8 cellular contexts compared by ENCODE assay signal in the genomic region with DNA sequence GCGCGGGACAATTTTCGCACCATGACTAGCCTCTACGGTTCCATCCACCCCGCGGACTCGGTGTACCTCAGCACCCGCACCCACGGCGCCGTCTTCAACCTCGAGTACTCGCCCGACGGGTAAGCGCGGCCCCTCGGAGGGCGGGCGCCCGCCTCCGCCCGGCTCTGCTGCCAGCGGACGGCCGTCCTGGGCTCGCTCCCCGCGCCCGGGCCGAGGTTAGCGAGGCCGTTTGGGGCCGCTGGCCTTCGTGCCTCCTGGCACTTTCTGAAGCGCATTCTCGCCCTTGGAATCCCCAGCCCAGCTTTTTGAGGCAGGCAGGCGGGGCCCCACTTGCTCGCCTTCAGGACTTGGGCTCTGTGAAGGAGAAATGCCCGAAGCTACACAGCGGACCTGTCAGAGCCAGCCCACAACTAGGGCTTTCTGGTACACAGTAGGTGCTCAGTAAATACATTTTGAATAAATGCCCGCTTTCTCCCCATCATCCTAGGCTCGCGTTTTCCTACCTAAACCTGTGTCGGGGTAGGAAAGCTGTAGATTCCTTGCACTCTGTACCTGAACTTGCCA. TPM values are rescaled to one million over a fixed set of nuclear protein-coding genes. Genes with fewer than 3 reads are reported as not detected.
DNase-seq lines count a peak whose midpoint lies in the region; ATAC-seq and TF ChIP-seq lines count a peak whose summit lies in the region.

No MANE protein-coding gene starts in this region.

- peak; percentile 41 for DNase-seq in activated T-cell treated with anti-CD3 and anti-CD28 coated beads for 48 hours (ENCODE audit: low read depth)
- DNase-seq in activated T-cell treated with anti-CD3 and anti-CD28 coated beads, Interleukin-2, amount 50 U/mL, for 1 hour, result no peak
- DNase-seq in SJCRH30, result peak; percentile 32 to 43
- no peak for DNase-seq in coronary artery (ENCODE audit: low spot score)
- DNase-seq in lung (ENCODE audit: low spot score), result peak; percentile 39
- DNase-seq in NCI-H345 (lab: John Stamatoyannopoulos, UW), result no peak

- peak overlapping the region; percentile 97 for H3K4me3 ChIP-seq in SJCRH30
- H3K4me3 ChIP-seq in coronary artery, result peak overlapping the region; percentile 88
- peak overlapping the region; percentile 82 for H3K4me3 ChIP-seq in lung
- peak overlapping the region; percentile 79 to 99 (median 88) for H3K4me3 ChIP-seq in subcutaneous abdominal adipose tissue (ENCODE audit: low read depth in 1 of 5, low read length in 5 of 5)

- ATAC-seq in HG03045 (IDR thresholded peaks at IDR 0.05; ENCODE audit: unreplicated experiment), result peak; percentile 37
- ATAC-seq in lung (ENCODE audit: insufficient read depth, low FRiP score), result peak; percentile 42

- H3K27me3 ChIP-seq in SJCRH30 (no peaks in the 10 kb centered on the region), lung (ENCODE audit: control insufficient read depth, insufficient read depth) (no peaks in the 10 kb centered on the region), subcutaneous abdominal adipose tissue (ENCODE audit: control insufficient read depth in 5 of 5, insufficient read depth in 4 of 5, low read length in 5 of 5) (no peaks in the 10 kb centered on the region)

- WGBS in lung, 2 donors, result 1 to 3% methylated on average over 27 to 45 of the region's 45 CpGs

- peaks cover 5% of the 10 kb centered on the region for H3K36me3 ChIP-seq in SJCRH30
- H3K36me3 ChIP-seq in lung (ENCODE audit: control insufficient read depth in 2 of 2, insufficient read depth in 2 of 2, low read length in 2 of 2), result peaks cover 0 to 2% of the 10 kb centered on the region in 2 donors
- H3K36me3 ChIP-seq in subcutaneous abdominal adipose tissue (ENCODE audit: control insufficient read depth in 5 of 5, insufficient read depth in 5 of 5, low read length in 5 of 5), result no peaks in the 10 kb centered on the region

- peak overlapping the region; percentile 73 to 99 (median 93) for H3K9ac ChIP-seq in subcutaneous abdominal adipose tissue (ENCODE audit: low read length in 5 of 5)

- peaks cover 7% of the 10 kb centered on the region; the same call in 1 of the 2 replicates for H3K4me1 ChIP-seq in SJCRH30
- H3K4me1 ChIP-seq in lung (ENCODE audit: control insufficient read depth in 2 of 2, insufficient read depth in 2 of 2, low read length in 2 of 2), result peaks cover 8% of the 10 kb centered on the region in 2 donors
- H3K4me1 ChIP-seq in subcutaneous abdominal adipose tissue (ENCODE audit: control insufficient read depth in 5 of 5, insufficient read depth in 5 of 5, low read length in 5 of 5), result peaks cover 10 to 34% (median 27%) of the 10 kb centered on the region in 5 donors

- H3K27ac ChIP-seq in SJCRH30 (peak overlapping the region; percentile 78), coronary artery (peak overlapping the region; percentile 81 to 95), lung (ENCODE audit: low read depth in 1 of 2, low read length in 1 of 2) (peak overlapping the region; percentile 78 to 86), subcutaneous abdominal adipose tissue (ENCODE audit: low read depth, low read length) (peak overlapping the region; percentile 88)

- H3K9me3 ChIP-seq in SJCRH30 (replicated peaks) (no peaks in the 10 kb centered on the region), lung (ENCODE audit: control insufficient read depth in 2 of 2, insufficient read depth in 1 of 2, low read length in 1 of 2) (no peaks in the 10 kb centered on the region), subcutaneous abdominal adipose tissue (ENCODE audit: control insufficient read depth in 5 of 5, low read length in 5 of 5) (no peaks in the 10 kb centered on the region)

- TF ChIP-seq CTCF in coronary artery (IDR thresholded peaks at IDR 0.05) (no peak), lung (IDR thresholded peaks at IDR 0.05; ENCODE audit: control extremely low read depth, extremely low read depth) (no peak)

RNA-seq across cellular contexts. Expression of a gene that starts 0.8 kb away (rescaled TPM):
- 11.5 and 15.7 TPM in 2 replicates for total RNA-seq in SJCRH30 (2014; rRNA removed; shearing (Covaris generic))
- total RNA-seq in lung, result 10 to 100 TPM; 19.4 to 35.5 TPM
- 1 to 10 TPM; 5.8 to 8.3 TPM for polyA plus RNA-seq in lung

RNA-seq across cellular contexts. Expression of a gene that starts 16.5 kb away (rescaled TPM):
- 78.4 and 82.2 TPM in 2 replicates for total RNA-seq in SJCRH30 (2014; rRNA removed; shearing (Covaris generic))
- 10 to 100 TPM; 35.3 to 60.8 TPM for total RNA-seq in lung
- polyA plus RNA-seq in lung, result 10 to 100 TPM; 23.3 to 38.8 TPM

RNA-seq across cellular contexts. Expression of a gene that starts 47.8 kb away (rescaled TPM):
- 0.43 and 0.53 TPM in 2 replicates for total RNA-seq in SJCRH30 (2014; rRNA removed; shearing (Covaris generic))
- 1 to 10 TPM; 6.1 to 7.6 TPM for total RNA-seq in lung
- polyA plus RNA-seq in lung, result 1 to 10 TPM; 5.0 to 5.2 TPM

Comparison
In these comparisons a context has a peak if more than half of its experiments do, and no peak if none do; other contexts are left out.
1. DNase-seq: peak in activated T-cell treated with anti-CD3 and anti-CD28 coated beads for 48 hours (single experiment), SJCRH30 (2 of 2) and lung (single experiment); none in activated T-cell treated with anti-CD3 and anti-CD28 coated beads, Interleukin-2, amount 50 U/mL, for 1 hour (single experiment), coronary artery (single experiment) and NCI-H345 (single experiment).
2. Peak in every context shown above with its lines, with median percentiles within 50 percentile points of each other: H3K27ac ChIP-seq and H3K4me3 ChIP-seq.